ENCODE assay signal across 8 cellular contexts in genomic region chr4:56410247-56410646, GRCh38. TPM values are rescaled to one million over a fixed set of nuclear protein-coding genes. Genes with fewer than 3 reads are reported as not detected.
DNase-seq lines count a peak whose midpoint lies in the region; ATAC-seq and TF ChIP-seq lines count a peak whose summit lies in the region.

No MANE protein-coding gene starts in this region.

- no peaks in the 10 kb centered on the region for H3K4me1 ChIP-seq in NT2/D1 (ENCODE audit: insufficient read depth, insufficient read length)

- no peaks in the 10 kb centered on the region for H3K27me3 ChIP-seq in NT2/D1 (ENCODE audit: insufficient read depth, insufficient read length)

- DNase-seq in Ammon's horn (ENCODE audit: low spot score): peak; percentile 83
- peak; percentile 94 for DNase-seq in HT-29 (ENCODE audit: low spot score)
- DNase-seq in NT2/D1 (ENCODE audit: low read depth, low spot score): peak; percentile 59
- peak; percentile 99 for DNase-seq in choroid plexus epithelial cell (ENCODE audit: low read depth)
- no peak for DNase-seq in left colon
- peak; percentile 99 for DNase-seq in stromal cell of bone marrow (ENCODE audit: low read depth)
- no peak for DNase-seq in NOMO-1 (lab: John Stamatoyannopoulos, UW; ENCODE audit: unreplicated experiment in 2 of 2)

- ATAC-seq in left colon (peak; percentile 97), GM19035 (IDR thresholded peaks at IDR 0.05; ENCODE audit: unreplicated experiment) (no peak)

- no peak for TF ChIP-seq CTCF in choroid plexus epithelial cell (conservative IDR thresholded peaks at IDR 0.05; ENCODE audit: low read depth, low read length)

- peaks cover 16% of the 10 kb centered on the region for H3K36me3 ChIP-seq in NT2/D1 (ENCODE audit: insufficient read depth, insufficient read length, low read length)

- no peak overlapping the region for H3K9ac ChIP-seq in NT2/D1 (ENCODE audit: insufficient read length, low read depth)

- H3K4me3 ChIP-seq in NT2/D1 (ENCODE audit: insufficient read length, low read depth) (no peak overlapping the region), choroid plexus epithelial cell (ENCODE audit: low read depth, low read length) (peak overlapping the region; percentile 42)

- intact Hi-C loops in left colon (cut with DNase I, micrococcal nuclease): no loop called here

- no peaks in the 10 kb centered on the region for H3K9me3 ChIP-seq in NT2/D1 (ENCODE audit: insufficient read depth, low read length)

RNA-seq across cellular contexts. Expression of gene AASDH, which starts 23.0 kb away (rescaled TPM):
- 1.8 and 4.6 TPM in 2 replicates for total RNA-seq in HT-29 (2014; rRNA removed; shearing (Covaris generic))
- 1 to 10 TPM; 6.5 to 9.8 TPM for total RNA-seq in left colon

RNA-seq across cellular contexts. Expression of gene PPAT, which starts 25.2 kb away (rescaled TPM):
- 20.2 and 32.4 TPM in 2 replicates for total RNA-seq in HT-29 (2014; rRNA removed; shearing (Covaris generic))
- 1 to 10 TPM; 5.9 to 6.6 TPM for total RNA-seq in left colon

RNA-seq across cellular contexts. Expression of gene PAICS, which starts 25.8 kb away (rescaled TPM):
- 68.2 and 71.0 TPM in 2 replicates for total RNA-seq in HT-29 (2014; rRNA removed; shearing (Covaris generic))
- 10 to 100 TPM; 32.9 to 55.2 TPM for total RNA-seq in left colon

RNA-seq across cellular contexts. Expression of gene SRP72, which starts 57.2 kb away (rescaled TPM):
- 49.1 and 61.6 TPM in 2 replicates for total RNA-seq in HT-29 (2014; rRNA removed; shearing (Covaris generic))
- total RNA-seq in left colon: 10 to 100 TPM; 61.6 to 62.7 TPM

Comparison
In these comparisons a context has a peak if more than half of its experiments do, and no peak if none do; other contexts are left out.
1. DNase-seq: peak in Ammon's horn (single experiment), HT-29 (single experiment), NT2/D1 (single experiment), choroid plexus epithelial cell (single experiment) and stromal cell of bone marrow (single experiment); none in left colon (0 of 2) and NOMO-1 (0 of 2).